In genomic region chr15:58988011-58988785, GRCh38 we compare ENCODE assay signal across 1 cellular context.
TF ChIP-seq lines count a peak whose summit lies in the region.

No MANE protein-coding gene starts in this region.

TF ChIP-seq in K562, 482 proteins besides CTCF, POLR2A, EP300 and RAD21 (continued from another document and continues in another):
- TF ChIP-seq MBD1 (CRISPR knock-in tag; IDR thresholded peaks at IDR 0.05) (no peak), DACH1 (IDR thresholded peaks at IDR 0.05; ENCODE audit: partially characterized antibody) (no peak), ZNF436 (CRISPR knock-in tag; IDR thresholded peaks at IDR 0.05) (no peak), HOXB6 (CRISPR knock-in tag; IDR thresholded peaks at IDR 0.05; ENCODE audit: borderline replicate concordance) (no peak), ZNF639 (CRISPR knock-in tag; conservative IDR thresholded peaks at IDR 0.05 in 1 of 2, IDR thresholded peaks at IDR 0.05 in 1 of 2) (no peak; a peak in 1 of 4 replicates), C11orf30 (IDR thresholded peaks at IDR 0.05; ENCODE audit: low read depth) (no peak), KLF1 (tag; IDR thresholded peaks at IDR 0.05) (no peak), DPF2 (IDR thresholded peaks at IDR 0.05) (peak; percentile 72), SNRNP70 (optimal IDR thresholded peaks at IDR 0.05; ENCODE audit: low read depth, low read length) (no peak), NFATC3 (IDR thresholded peaks at IDR 0.05) (no peak), CC2D1A (IDR thresholded peaks at IDR 0.05) (peak; percentile 47; the same call in 1 of the 2 replicates), EP400 (IDR thresholded peaks at IDR 0.05) (peak; percentile 60; the same call in 1 of the 2 replicates), KDM5B (IDR thresholded peaks at IDR 0.05; ENCODE audit: insufficient replicate concordance, low read depth, low read length) (no peak), IRF9 (tag; IDR thresholded peaks at IDR 0.05) (no peak), ZNF699 (CRISPR knock-in tag; IDR thresholded peaks at IDR 0.05; ENCODE audit: insufficient replicate concordance) (no peak), FOXO4 (CRISPR knock-in tag; IDR thresholded peaks at IDR 0.05) (no peak), NR2F6 (CRISPR knock-in tag; IDR thresholded peaks at IDR 0.05) (no peak), CEBPZ (IDR thresholded peaks at IDR 0.05; ENCODE audit: borderline replicate concordance, low read depth, low read length) (no peak), SIN3B (IDR thresholded peaks at IDR 0.05; ENCODE audit: low read depth) (no peak), PRPF4 (IDR thresholded peaks at IDR 0.05; ENCODE audit: insufficient read depth, low read depth, low read length, poor library complexity, severe bottlenecking) (peak; percentile 49), PKNOX1 (IDR thresholded peaks at IDR 0.05) (0 out of 2 replicates have a peak, but pooled peaks have one; percentile 19), JUND (IDR thresholded peaks at IDR 0.05; ENCODE audit: borderline replicate concordance, low read depth, low read length) (peak; percentile 14; the same call in 1 of the 2 replicates), JUND (tag; IDR thresholded peaks at IDR 0.05; ENCODE audit: borderline replicate concordance, low read depth, low read length) (peak; percentile 19; the same call in 1 of the 3 replicates), GATAD2B (IDR thresholded peaks at IDR 0.05; ENCODE audit: borderline replicate concordance) (0 out of 2 replicates have a peak, but pooled peaks have one; percentile 21), EGR1 (conservative IDR thresholded peaks at IDR 0.05) (peak; percentile 87), ZFP91 (CRISPR knock-in tag; IDR thresholded peaks at IDR 0.05) (no peak), NR1H2 (CRISPR knock-in tag; IDR thresholded peaks at IDR 0.05) (no peak), MCM5 (IDR thresholded peaks at IDR 0.05; ENCODE audit: low read depth) (no peak), ZNF3 (CRISPR knock-in tag; IDR thresholded peaks at IDR 0.05) (no peak), NCOR1 (IDR thresholded peaks at IDR 0.05) (no peak), MTF1 (CRISPR knock-in tag; IDR thresholded peaks at IDR 0.05; ENCODE audit: borderline replicate concordance) (no peak), NFE2L1 (tag; IDR thresholded peaks at IDR 0.05; ENCODE audit: borderline replicate concordance, low read depth) (no peak), PHF20 (IDR thresholded peaks at IDR 0.05; ENCODE audit: partially characterized antibody) (no peak), ILF3 (IDR thresholded peaks at IDR 0.05; ENCODE audit: borderline replicate concordance) (no peak), SIX5 (IDR thresholded peaks at IDR 0.05; ENCODE audit: borderline replicate concordance in 1 of 2, insufficient read depth in 1 of 2, low read depth in 1 of 2, low read length in 2 of 2) (no peak), MTA2 (IDR thresholded peaks at IDR 0.05; ENCODE audit: low read depth) (peak; percentile 19; the same call in 1 of the 2 replicates), NFYB (IDR thresholded peaks at IDR 0.05; ENCODE audit: extremely low read depth, insufficient read length) (no peak), ETS1 (conservative IDR thresholded peaks at IDR 0.05; ENCODE audit: control insufficient read depth, low read depth, low read length) (no peak), ATF7 (IDR thresholded peaks at IDR 0.05) (no peak), SRF (CRISPR knock-in tag; IDR thresholded peaks at IDR 0.05) (no peak), THRAP3 (IDR thresholded peaks at IDR 0.05; ENCODE audit: borderline replicate concordance) (no peak), STAT5A (IDR thresholded peaks at IDR 0.05; ENCODE audit: borderline replicate concordance, low read length) (no peak), RB1 (IDR thresholded peaks at IDR 0.05; ENCODE audit: low read depth) (no peak), PYGO2 (tag; IDR thresholded peaks at IDR 0.05) (no peak), CREB3L1 (IDR thresholded peaks at IDR 0.05; ENCODE audit: borderline replicate concordance, low read depth) (no peak), AFF4 (CRISPR knock-in tag; IDR thresholded peaks at IDR 0.05) (no peak), RHOXF2B (CRISPR knock-in tag; conservative IDR thresholded peaks at IDR 0.05) (no peak)
